Comparison of ENCODE assay signal across 10 cellular contexts in the genomic region with DNA sequence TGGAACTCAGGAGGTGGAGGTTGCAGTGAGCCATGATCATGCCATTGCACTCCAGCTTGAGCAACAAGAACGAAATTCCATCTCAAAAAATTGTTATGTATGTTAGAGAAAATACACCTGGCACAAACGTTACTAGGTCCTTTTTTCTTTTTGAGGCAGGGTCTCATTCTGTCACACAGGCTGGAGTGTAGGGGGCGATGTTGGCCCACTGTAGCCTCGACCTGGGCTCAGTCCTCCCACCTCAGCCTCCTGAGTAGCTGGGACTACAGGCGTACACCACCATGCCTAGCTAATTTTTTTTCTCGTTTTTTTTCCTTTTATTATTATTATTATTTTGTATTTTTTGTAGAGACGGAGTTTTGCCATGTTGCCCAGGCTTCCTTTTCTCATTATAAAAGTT. TPM values are rescaled to one million over a fixed set of nuclear protein-coding genes. Genes with fewer than 3 reads are reported as not detected.
A peak's percentile ranks its signal among the peaks of the same experiment; 100 is the strongest.
DNase-seq lines count a peak whose midpoint lies in the region; ATAC-seq and TF ChIP-seq lines count a peak whose summit lies in the region.
"Had no signal": no experiment of that assay in that cellular context is flagged by ENCODE, and none has a peak within 500 bp of the region (broad histone marks: within the 10 kb centered on the region; RNA-seq: fewer than 3 reads in every experiment).

No MANE protein-coding gene starts in this region.

- DNase-seq in AG09319 (ENCODE audit: extremely low read depth, low read depth) = no peak
- no peak for DNase-seq in GM12864 (ENCODE audit: low read depth)
- DNase-seq in SK-MEL-5 (ENCODE audit: low read depth, low spot score) = peak; percentile 56
- DNase-seq in epithelial cell of proximal tubule (ENCODE audit: low read depth) = no peak
- no peak for DNase-seq in amygdala (lab: John Stamatoyannopoulos, UW)
- DNase-seq in LoVo (ENCODE audit: low spot score) = no peak

- H3K4me3 ChIP-seq in GM12864 (ENCODE audit: low read depth, low read length) (no peak overlapping the region), epithelial cell of proximal tubule (ENCODE audit: low read depth, low read length) (no peak overlapping the region)

- in situ Hi-C loops in SK-MEL-5 (cut with HindIII; ENCODE audit: low pct_unique_long_range_greater_than_20kb, low sequenced_read_pairs) = no loop called here

- TF ChIP-seq CTCF in AG09319 (IDR thresholded peaks at IDR 0.05; ENCODE audit: low read depth, low read length) (peak; percentile 17), GM12864 (IDR thresholded peaks at IDR 0.05; ENCODE audit: low read depth, low read length, missing control alignments) (peak; percentile 19), epithelial cell of proximal tubule (conservative IDR thresholded peaks at IDR 0.05; ENCODE audit: low read depth, low read length) (peak; percentile 36)

- ATAC-seq in HG03354 (IDR thresholded peaks at IDR 0.05; ENCODE audit: poor library complexity, severe bottlenecking, unreplicated experiment) (no peak), HG02759 (IDR thresholded peaks at IDR 0.05; ENCODE audit: unreplicated experiment) (no peak)

RNA-seq across cellular contexts. Expression of a gene that starts 4.4 kb away (rescaled TPM):
- 320 and 364 TPM in 2 replicates for total RNA-seq in SK-MEL-5 (2014; rRNA removed; shearing (Covaris generic))
- polyA plus RNA-seq in SK-MEL-5 (2015; cell fraction: cytosol; rRNA removed) = 320 and 349 TPM in 2 replicates
- 445 and 447 TPM in 2 replicates for polyA plus RNA-seq in SK-MEL-5 (2015; cell fraction: nucleus; rRNA removed)
- total RNA-seq in epithelial cell of proximal tubule = 86.1 and 149 TPM in 2 replicates

RNA-seq across cellular contexts. Expression of a gene that starts 44.1 kb away (rescaled TPM):
- not detected in 2 replicates for total RNA-seq in SK-MEL-5 (2014; rRNA removed; shearing (Covaris generic))
- polyA plus RNA-seq in SK-MEL-5 (2015; cell fraction: cytosol; rRNA removed) = not detected in 2 replicates
- polyA plus RNA-seq in SK-MEL-5 (2015; cell fraction: nucleus; rRNA removed) = not detected in 2 replicates
- not detected in 2 replicates for total RNA-seq in epithelial cell of proximal tubule
- total RNA-seq: LHCN-M2, subcutaneous adipose tissue had no signal

RNA-seq across cellular contexts. Expression of a gene that starts 48.5 kb away (rescaled TPM):
- total RNA-seq in SK-MEL-5 (2014; rRNA removed; shearing (Covaris generic)) = 79.2 and 93.6 TPM in 2 replicates
- polyA plus RNA-seq in SK-MEL-5 (2015; cell fraction: cytosol; rRNA removed) = 166 and 205 TPM in 2 replicates
- polyA plus RNA-seq in SK-MEL-5 (2015; cell fraction: nucleus; rRNA removed) = 241 and 251 TPM in 2 replicates
- total RNA-seq in epithelial cell of proximal tubule = 26.6 and 30.6 TPM in 2 replicates

RNA-seq across cellular contexts. Expression of a gene that starts 56.0 kb away (rescaled TPM):
- total RNA-seq in SK-MEL-5 (2014; rRNA removed; shearing (Covaris generic)) = 161 and 180 TPM in 2 replicates
- polyA plus RNA-seq in SK-MEL-5 (2015; cell fraction: cytosol; rRNA removed) = 251 and 282 TPM in 2 replicates
- polyA plus RNA-seq in SK-MEL-5 (2015; cell fraction: nucleus; rRNA removed) = 497 and 591 TPM in 2 replicates
- 56.4 and 74.7 TPM in 2 replicates for total RNA-seq in epithelial cell of proximal tubule
